15 cellular contexts compared by ENCODE assay signal in genomic region chr1:205129447-205130029, GRCh38. TPM values are rescaled to one million over a fixed set of nuclear protein-coding genes. Genes with fewer than 3 reads are reported as not detected.
DNase-seq lines count a peak whose midpoint lies in the region; TF ChIP-seq lines count a peak whose summit lies in the region.
"Had no signal": no experiment of that assay in that cellular context is flagged by ENCODE, and none has a peak within 500 bp of the region (broad histone marks: within the 10 kb centered on the region; RNA-seq: fewer than 3 reads in every experiment).

No MANE protein-coding gene starts in this region.

- H3K9me3 ChIP-seq in OCI-LY3 (ENCODE audit: insufficient read depth, low read length) (no peaks in the 10 kb centered on the region), liver (ENCODE audit: control insufficient read depth in 4 of 4, low read length in 3 of 4) (no peaks in the 10 kb centered on the region)

- peak overlapping the region; percentile 12; the same call in 1 of the 2 replicates for H2AFZ ChIP-seq in OCI-LY3 (ENCODE audit: low read depth, low read length)
- H2AFZ ChIP-seq: GM23338 had no signal

- 48% methylated on average over 4 of the region's 4 CpGs for WGBS in liver

- H3K36me3 ChIP-seq in OCI-LY3 (replicated peaks; ENCODE audit: low read depth, low read length) (no peaks in the 10 kb centered on the region), liver (ENCODE audit: control insufficient read depth in 4 of 4, insufficient read depth in 3 of 4, low read depth in 1 of 4, low read length in 3 of 4) (no peaks in the 10 kb centered on the region)

- no peak overlapping the region for H3K4me3 ChIP-seq in OCI-LY3 (ENCODE audit: low read length)
- H3K4me3 ChIP-seq in liver (ENCODE audit: low read depth in 1 of 3, low read length in 3 of 3): no peak overlapping the region
- H3K4me3 ChIP-seq in coronary artery: no peak overlapping the region
- H3K4me3 ChIP-seq: GM23338 had no signal

- H3K4me2 ChIP-seq in OCI-LY3 (ENCODE audit: low read length): no peak overlapping the region
- H3K4me2 ChIP-seq: GM23338 had no signal

- no peak for TF ChIP-seq RAD21 in liver (IDR thresholded peaks at IDR 0.05)

- peaks cover 23% of the 10 kb centered on the region for H3K4me1 ChIP-seq in OCI-LY3 (ENCODE audit: low read length)
- H3K4me1 ChIP-seq in liver (ENCODE audit: control insufficient read depth in 4 of 4, insufficient read depth in 4 of 4, low read length in 3 of 4): peaks cover 0 to 6% (median 2%) of the 10 kb centered on the region in 4 donors

- no peaks in the 10 kb centered on the region for H3K27me3 ChIP-seq in OCI-LY3 (ENCODE audit: low read depth, low read length)
- H3K27me3 ChIP-seq in liver (ENCODE audit: control insufficient read depth in 4 of 4, insufficient read depth in 4 of 4, low read length in 3 of 4): no peaks in the 10 kb centered on the region

- DNase-seq in NCI-H82 (lab: John Stamatoyannopoulos, UW): peak; percentile 22
- DNase-seq in T1000 (lab: John Stamatoyannopoulos, UW): no peak
- no peak for DNase-seq in stimulated activated CD4-positive, alpha-beta T cell treated with anti-CD3 and anti-CD28 coated beads, Interleukin-12 subunit alpha, Interleukin-12 subunit beta, amount 100 ng/mL, for 4 hours
- no peak for DNase-seq in coronary artery (ENCODE audit: low spot score)
- DNase-seq: C1 segment of cervical spinal cord; Calu3; CD4-positive, alpha-beta memory T cell; COR-L47; DMS53; DMS79 treated with DMSO at 0.1 percent for 48 hours; GF-D8; H9 had no signal

- no peak overlapping the region for H3K27ac ChIP-seq in OCI-LY3 (ENCODE audit: low read length)
- no peak overlapping the region for H3K27ac ChIP-seq in liver (ENCODE audit: low read depth in 1 of 2, low read length in 2 of 2)
- H3K27ac ChIP-seq in coronary artery: no peak overlapping the region

- H4K20me1 ChIP-seq in OCI-LY3 (ENCODE audit: insufficient read depth, low read length): no peaks in the 10 kb centered on the region

- H3K79me2 ChIP-seq in OCI-LY3 (ENCODE audit: low read length): no peaks in the 10 kb centered on the region

- no peak overlapping the region for H3K9ac ChIP-seq in OCI-LY3 (ENCODE audit: low read length)
- H3K9ac ChIP-seq in liver (ENCODE audit: low read depth in 1 of 2, low read length in 2 of 2): no peak overlapping the region

- TF ChIP-seq CTCF in OCI-LY3 (IDR thresholded peaks at IDR 0.05; ENCODE audit: low read depth, low read length): no peak
- no peak for TF ChIP-seq CTCF in liver (IDR thresholded peaks at IDR 0.05; ENCODE audit: low read depth, low read length, missing input control)
- no peak for TF ChIP-seq CTCF in coronary artery (IDR thresholded peaks at IDR 0.05)

TF ChIP-seq in liver, 16 proteins besides CTCF, POLR2A, EP300 and RAD21:
- TF ChIP-seq SP1 (IDR thresholded peaks at IDR 0.05): no peak
- TF ChIP-seq EGR1 (IDR thresholded peaks at IDR 0.05; ENCODE audit: low read depth in 2 of 2): no peak
- no peak for TF ChIP-seq YY1 (IDR thresholded peaks at IDR 0.05)
- peak in 1 of 2 donors; percentile 11 for TF ChIP-seq HNF4A (conservative IDR thresholded peaks at IDR 0.05)
- TF ChIP-seq RXRA (IDR thresholded peaks at IDR 0.05): peak; percentile 14 to 40
- TF ChIP-seq FOXA1 (IDR thresholded peaks at IDR 0.05): no peak
- no peak for TF ChIP-seq MAX (IDR thresholded peaks at IDR 0.05)
- TF ChIP-seq GABPA (IDR thresholded peaks at IDR 0.05 in 1 of 2, conservative IDR thresholded peaks at IDR 0.05 in 1 of 2): no peak
- TF ChIP-seq JUND (IDR thresholded peaks at IDR 0.05): no peak
- no peak for TF ChIP-seq NR2F2 (IDR thresholded peaks at IDR 0.05)
- TF ChIP-seq REST (IDR thresholded peaks at IDR 0.05): no peak
- TF ChIP-seq HNF4G (IDR thresholded peaks at IDR 0.05): no peak
- no peak for TF ChIP-seq ATF3 (IDR thresholded peaks at IDR 0.05)
- no peak for TF ChIP-seq TAF1 (conservative IDR thresholded peaks at IDR 0.05)
- no peak for TF ChIP-seq FOXA2 (IDR thresholded peaks at IDR 0.05)

RNA-seq across cellular contexts. Expression of gene RBBP5, which starts 7.8 kb away (rescaled TPM):
- 10 to 100 TPM; 11.6 to 12.0 TPM for total RNA-seq in liver
- polyA plus RNA-seq in liver: 1 to 10 TPM; 4.6 to 5.3 TPM

RNA-seq across cellular contexts. Expression of gene TMEM81, which starts 45.3 kb away (rescaled TPM):
- total RNA-seq in liver: 1 to 10 TPM in 1 of 2 donors, under 1 TPM in 1; 0.98 to 2.8 TPM
- under 1 TPM; 0.78 to 0.81 TPM for polyA plus RNA-seq in liver
